Comparison of ENCODE assay signal across 17 cellular contexts in genomic region chr2:69090008-69090407, GRCh38.
A peak's percentile ranks its signal among the peaks of the same experiment; 100 is the strongest.
DNase-seq lines count a peak whose midpoint lies in the region; ATAC-seq, FAIRE-seq and TF ChIP-seq lines count a peak whose summit lies in the region.
"Had no signal": no experiment of that assay in that cellular context is flagged by ENCODE, and none has a peak within 500 bp of the region (broad histone marks: within the 10 kb centered on the region; RNA-seq: fewer than 3 reads in every experiment).

No MANE protein-coding gene starts in this region.

- no peak for DNase-seq in right cardiac atrium
- DNase-seq in Right ventricle myocardium superior: no peak
- no peak for DNase-seq in chondrocyte (ENCODE audit: low spot score)
- no peak for DNase-seq in psoas muscle
- DNase-seq in NCI-H187 treated with DMSO at 0.1 percent for 48 hours (lab: John Stamatoyannopoulos, UW): no peak
- DNase-seq in SW480 (ENCODE audit: low spot score): no peak
- no peak for DNase-seq in urothelium cell line (ENCODE audit: low spot score)
- DNase-seq: BE2C; CD8-positive, alpha-beta memory T cell; GF-D8; HFFc6; MG63; NCI-H1092 treated with DMSO at 0.1 percent for 48 hours; NCI-H1694; NCI-H446 had no signal

- intact Hi-C loops in right cardiac atrium (cut with DNase I) (no loop called here), Right ventricle myocardium superior (cut with DNase I) (no loop called here), psoas muscle (cut with DNase I) (no loop called here)

- 83% methylated on average over 1 of the region's 1 CpG for WGBS in right cardiac atrium
- WGBS in psoas muscle, 3 donors: 86 to 95% (median 90%) methylated on average over 1 of the region's 1 CpG

- H3K27me3 ChIP-seq in right cardiac atrium (ENCODE audit: control insufficient read depth, insufficient read depth): no peaks in the 10 kb centered on the region
- no peaks in the 10 kb centered on the region for H3K27me3 ChIP-seq in psoas muscle (ENCODE audit: insufficient read depth in 3 of 3, low read length in 2 of 3)
- H3K27me3 ChIP-seq: BE2C, MG63 had no signal

- H3K4me1 ChIP-seq in right cardiac atrium (ENCODE audit: control insufficient read depth, insufficient read depth, low read length) (peaks cover 5% of the 10 kb centered on the region), psoas muscle (no peaks in the 10 kb centered on the region)
- H3K4me1 ChIP-seq: BE2C had no signal

- no peak for FAIRE-seq in urothelium cell line (lab: Jason Lieb, UNC)
- FAIRE-seq: H1 had no signal

- peaks cover 35% of the 10 kb centered on the region for H3K4me1 Mint-ChIP-seq in chondrocyte (ENCODE audit: low read depth)
- H3K4me1 Mint-ChIP-seq: CD8-positive, alpha-beta memory T cell had no signal

- peaks cover 37% of the 10 kb centered on the region for H3K36me3 Mint-ChIP-seq in chondrocyte (ENCODE audit: low read depth)
- H3K36me3 Mint-ChIP-seq: CD8-positive, alpha-beta memory T cell had no signal

- peaks cover 5 to 6% of the 10 kb centered on the region in 2 donors for H3K36me3 ChIP-seq in psoas muscle (ENCODE audit: insufficient read depth in 1 of 2, low read depth in 1 of 2)
- H3K36me3 ChIP-seq: BE2C had no signal

- ATAC-seq in right cardiac atrium (no peak), Right ventricle myocardium superior (ENCODE audit: poor library complexity) (no peak), psoas muscle (no peak), HG02759 (IDR thresholded peaks at IDR 0.05; ENCODE audit: unreplicated experiment) (no peak)

- H3K27ac ChIP-seq in right cardiac atrium (ENCODE audit: low read length) (peak overlapping the region; percentile 19), psoas muscle (peak overlapping the region; percentile 37)

- no peak overlapping the region for H3K4me3 ChIP-seq in right cardiac atrium (ENCODE audit: low read length)
- no peak overlapping the region for H3K4me3 ChIP-seq in psoas muscle
- H3K4me3 ChIP-seq: MG63 had no signal

- H3K4me3 Mint-ChIP-seq in chondrocyte (ENCODE audit: unreplicated experiment): no peak overlapping the region
- H3K4me3 Mint-ChIP-seq: CD8-positive, alpha-beta memory T cell; HFFc6 had no signal

- no peaks in the 10 kb centered on the region for H3K9me3 Mint-ChIP-seq in chondrocyte (ENCODE audit: low read depth)
- H3K9me3 Mint-ChIP-seq: CD8-positive, alpha-beta memory T cell; HFFc6 had no signal

- H3K9me3 ChIP-seq in right cardiac atrium (ENCODE audit: control insufficient read depth, low read length) (no peaks in the 10 kb centered on the region), psoas muscle (no peaks in the 10 kb centered on the region)
- H3K9me3 ChIP-seq: BE2C, MG63 had no signal

- H3K27me3 Mint-ChIP-seq in chondrocyte (ENCODE audit: low read depth): no peaks in the 10 kb centered on the region

- peak overlapping the region; percentile 63 for H3K27ac Mint-ChIP-seq in chondrocyte (ENCODE audit: unreplicated experiment)
- H3K27ac Mint-ChIP-seq: CD8-positive, alpha-beta memory T cell; HFFc6 had no signal

- TF ChIP-seq CTCF in chondrocyte (IDR thresholded peaks at IDR 0.05) (no peak), psoas muscle (IDR thresholded peaks at IDR 0.05) (no peak)
